1 cellular context compared by ENCODE assay signal in the genomic region with DNA sequence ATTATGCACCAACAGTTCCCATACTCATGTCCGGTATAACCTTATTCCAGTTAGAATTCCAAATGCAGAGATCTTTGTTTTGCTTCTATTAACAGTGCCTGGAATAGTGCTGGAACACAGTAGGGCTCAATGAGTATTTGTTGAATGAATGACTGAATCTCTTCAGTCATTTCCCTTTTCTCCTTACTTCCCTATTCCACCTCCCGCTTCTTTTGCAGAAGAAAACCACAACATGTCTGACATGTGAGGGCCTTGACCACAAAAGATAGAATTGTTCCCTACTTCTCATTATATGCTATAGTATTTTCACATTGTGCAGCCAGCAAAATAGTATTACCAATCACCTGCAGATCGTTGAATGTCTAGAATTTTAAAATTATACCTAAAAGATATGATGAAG.
TF ChIP-seq lines count a peak whose summit lies in the region.

No MANE protein-coding gene starts in this region.

TF ChIP-seq in K562, 482 proteins besides CTCF, POLR2A, EP300 and RAD21 (continued from another document and continues in another):
- TF ChIP-seq IRF1 (CRISPR knock-in tag; IDR thresholded peaks at IDR 0.05; ENCODE audit: borderline replicate concordance) (no peak), SLC30A9 (CRISPR knock-in tag; IDR thresholded peaks at IDR 0.05) (no peak), BACH1 (tag; IDR thresholded peaks at IDR 0.05) (no peak), ZNF277 (CRISPR knock-in tag; IDR thresholded peaks at IDR 0.05; ENCODE audit: borderline replicate concordance) (no peak), PHF20 (IDR thresholded peaks at IDR 0.05; ENCODE audit: partially characterized antibody) (no peak), COPS2 (conservative IDR thresholded peaks at IDR 0.05) (no peak), ESRRA (IDR thresholded peaks at IDR 0.05; ENCODE audit: borderline replicate concordance, low read depth) (peak; percentile 89; the same call in 1 of the 2 replicates), RBM34 (IDR thresholded peaks at IDR 0.05; ENCODE audit: borderline replicate concordance, insufficient read depth, low read length) (no peak), FIP1L1 (IDR thresholded peaks at IDR 0.05; ENCODE audit: low read depth, low read length, poor library complexity, severe bottlenecking) (no peak), CC2D1A (IDR thresholded peaks at IDR 0.05) (no peak), TAF9B (IDR thresholded peaks at IDR 0.05; ENCODE audit: partially characterized antibody) (no peak), DDX20 (tag; IDR thresholded peaks at IDR 0.05; ENCODE audit: low read depth) (no peak), ZNF24 (IDR thresholded peaks at IDR 0.05) (peak; percentile 95), ZKSCAN1 (IDR thresholded peaks at IDR 0.05; ENCODE audit: low read depth, low read length) (peak; percentile 95), SUPT5H (IDR thresholded peaks at IDR 0.05) (no peak), BCOR (IDR thresholded peaks at IDR 0.05) (no peak), HNRNPL (IDR thresholded peaks at IDR 0.05; ENCODE audit: low read depth, low read length) (no peak), TEAD4 (IDR thresholded peaks at IDR 0.05; ENCODE audit: low read length) (peak; percentile 49; the same call in 1 of the 2 replicates), TEAD4 (CRISPR knock-in tag; IDR thresholded peaks at IDR 0.05; ENCODE audit: borderline replicate concordance) (no peak), YBX1 (IDR thresholded peaks at IDR 0.05) (no peak), ZNF830 (CRISPR knock-in tag; IDR thresholded peaks at IDR 0.05) (no peak), IRF2 (CRISPR knock-in tag; IDR thresholded peaks at IDR 0.05) (no peak), MYNN (IDR thresholded peaks at IDR 0.05) (no peak), MYNN (CRISPR knock-in tag; IDR thresholded peaks at IDR 0.05) (no peak), ZBTB33 (CRISPR knock-in tag; IDR thresholded peaks at IDR 0.05) (0 out of 2 replicates have a peak, but pooled peaks have one; percentile 12), HMG20A (CRISPR knock-in tag; conservative IDR thresholded peaks at IDR 0.05) (no peak), ZNF518B (CRISPR knock-in tag; IDR thresholded peaks at IDR 0.05) (no peak), ARNT (IDR thresholded peaks at IDR 0.05) (no peak), KLF13 (tag; IDR thresholded peaks at IDR 0.05; ENCODE audit: borderline replicate concordance, low read depth) (no peak)
- TF ChIP-seq, protein P1, sequence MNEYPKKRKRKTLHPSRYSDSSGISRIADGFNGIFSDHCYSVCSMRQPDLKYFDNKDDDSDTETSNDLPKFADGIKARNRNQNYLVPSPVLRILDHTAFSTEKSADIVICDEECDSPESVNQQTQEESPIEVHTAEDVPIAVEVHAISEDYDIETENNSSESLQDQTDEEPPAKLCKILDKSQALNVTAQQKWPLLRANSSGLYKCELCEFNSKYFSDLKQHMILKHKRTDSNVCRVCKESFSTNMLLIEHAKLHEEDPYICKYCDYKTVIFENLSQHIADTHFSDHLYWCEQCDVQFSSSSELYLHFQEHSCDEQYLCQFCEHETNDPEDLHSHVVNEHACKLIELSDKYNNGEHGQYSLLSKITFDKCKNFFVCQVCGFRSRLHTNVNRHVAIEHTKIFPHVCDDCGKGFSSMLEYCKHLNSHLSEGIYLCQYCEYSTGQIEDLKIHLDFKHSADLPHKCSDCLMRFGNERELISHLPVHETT (CRISPR knock-in tag; conservative IDR thresholded peaks at IDR 0.05 in 1 of 2, IDR thresholded peaks at IDR 0.05 in 1 of 2), result no peak
- TF ChIP-seq, protein P2, sequence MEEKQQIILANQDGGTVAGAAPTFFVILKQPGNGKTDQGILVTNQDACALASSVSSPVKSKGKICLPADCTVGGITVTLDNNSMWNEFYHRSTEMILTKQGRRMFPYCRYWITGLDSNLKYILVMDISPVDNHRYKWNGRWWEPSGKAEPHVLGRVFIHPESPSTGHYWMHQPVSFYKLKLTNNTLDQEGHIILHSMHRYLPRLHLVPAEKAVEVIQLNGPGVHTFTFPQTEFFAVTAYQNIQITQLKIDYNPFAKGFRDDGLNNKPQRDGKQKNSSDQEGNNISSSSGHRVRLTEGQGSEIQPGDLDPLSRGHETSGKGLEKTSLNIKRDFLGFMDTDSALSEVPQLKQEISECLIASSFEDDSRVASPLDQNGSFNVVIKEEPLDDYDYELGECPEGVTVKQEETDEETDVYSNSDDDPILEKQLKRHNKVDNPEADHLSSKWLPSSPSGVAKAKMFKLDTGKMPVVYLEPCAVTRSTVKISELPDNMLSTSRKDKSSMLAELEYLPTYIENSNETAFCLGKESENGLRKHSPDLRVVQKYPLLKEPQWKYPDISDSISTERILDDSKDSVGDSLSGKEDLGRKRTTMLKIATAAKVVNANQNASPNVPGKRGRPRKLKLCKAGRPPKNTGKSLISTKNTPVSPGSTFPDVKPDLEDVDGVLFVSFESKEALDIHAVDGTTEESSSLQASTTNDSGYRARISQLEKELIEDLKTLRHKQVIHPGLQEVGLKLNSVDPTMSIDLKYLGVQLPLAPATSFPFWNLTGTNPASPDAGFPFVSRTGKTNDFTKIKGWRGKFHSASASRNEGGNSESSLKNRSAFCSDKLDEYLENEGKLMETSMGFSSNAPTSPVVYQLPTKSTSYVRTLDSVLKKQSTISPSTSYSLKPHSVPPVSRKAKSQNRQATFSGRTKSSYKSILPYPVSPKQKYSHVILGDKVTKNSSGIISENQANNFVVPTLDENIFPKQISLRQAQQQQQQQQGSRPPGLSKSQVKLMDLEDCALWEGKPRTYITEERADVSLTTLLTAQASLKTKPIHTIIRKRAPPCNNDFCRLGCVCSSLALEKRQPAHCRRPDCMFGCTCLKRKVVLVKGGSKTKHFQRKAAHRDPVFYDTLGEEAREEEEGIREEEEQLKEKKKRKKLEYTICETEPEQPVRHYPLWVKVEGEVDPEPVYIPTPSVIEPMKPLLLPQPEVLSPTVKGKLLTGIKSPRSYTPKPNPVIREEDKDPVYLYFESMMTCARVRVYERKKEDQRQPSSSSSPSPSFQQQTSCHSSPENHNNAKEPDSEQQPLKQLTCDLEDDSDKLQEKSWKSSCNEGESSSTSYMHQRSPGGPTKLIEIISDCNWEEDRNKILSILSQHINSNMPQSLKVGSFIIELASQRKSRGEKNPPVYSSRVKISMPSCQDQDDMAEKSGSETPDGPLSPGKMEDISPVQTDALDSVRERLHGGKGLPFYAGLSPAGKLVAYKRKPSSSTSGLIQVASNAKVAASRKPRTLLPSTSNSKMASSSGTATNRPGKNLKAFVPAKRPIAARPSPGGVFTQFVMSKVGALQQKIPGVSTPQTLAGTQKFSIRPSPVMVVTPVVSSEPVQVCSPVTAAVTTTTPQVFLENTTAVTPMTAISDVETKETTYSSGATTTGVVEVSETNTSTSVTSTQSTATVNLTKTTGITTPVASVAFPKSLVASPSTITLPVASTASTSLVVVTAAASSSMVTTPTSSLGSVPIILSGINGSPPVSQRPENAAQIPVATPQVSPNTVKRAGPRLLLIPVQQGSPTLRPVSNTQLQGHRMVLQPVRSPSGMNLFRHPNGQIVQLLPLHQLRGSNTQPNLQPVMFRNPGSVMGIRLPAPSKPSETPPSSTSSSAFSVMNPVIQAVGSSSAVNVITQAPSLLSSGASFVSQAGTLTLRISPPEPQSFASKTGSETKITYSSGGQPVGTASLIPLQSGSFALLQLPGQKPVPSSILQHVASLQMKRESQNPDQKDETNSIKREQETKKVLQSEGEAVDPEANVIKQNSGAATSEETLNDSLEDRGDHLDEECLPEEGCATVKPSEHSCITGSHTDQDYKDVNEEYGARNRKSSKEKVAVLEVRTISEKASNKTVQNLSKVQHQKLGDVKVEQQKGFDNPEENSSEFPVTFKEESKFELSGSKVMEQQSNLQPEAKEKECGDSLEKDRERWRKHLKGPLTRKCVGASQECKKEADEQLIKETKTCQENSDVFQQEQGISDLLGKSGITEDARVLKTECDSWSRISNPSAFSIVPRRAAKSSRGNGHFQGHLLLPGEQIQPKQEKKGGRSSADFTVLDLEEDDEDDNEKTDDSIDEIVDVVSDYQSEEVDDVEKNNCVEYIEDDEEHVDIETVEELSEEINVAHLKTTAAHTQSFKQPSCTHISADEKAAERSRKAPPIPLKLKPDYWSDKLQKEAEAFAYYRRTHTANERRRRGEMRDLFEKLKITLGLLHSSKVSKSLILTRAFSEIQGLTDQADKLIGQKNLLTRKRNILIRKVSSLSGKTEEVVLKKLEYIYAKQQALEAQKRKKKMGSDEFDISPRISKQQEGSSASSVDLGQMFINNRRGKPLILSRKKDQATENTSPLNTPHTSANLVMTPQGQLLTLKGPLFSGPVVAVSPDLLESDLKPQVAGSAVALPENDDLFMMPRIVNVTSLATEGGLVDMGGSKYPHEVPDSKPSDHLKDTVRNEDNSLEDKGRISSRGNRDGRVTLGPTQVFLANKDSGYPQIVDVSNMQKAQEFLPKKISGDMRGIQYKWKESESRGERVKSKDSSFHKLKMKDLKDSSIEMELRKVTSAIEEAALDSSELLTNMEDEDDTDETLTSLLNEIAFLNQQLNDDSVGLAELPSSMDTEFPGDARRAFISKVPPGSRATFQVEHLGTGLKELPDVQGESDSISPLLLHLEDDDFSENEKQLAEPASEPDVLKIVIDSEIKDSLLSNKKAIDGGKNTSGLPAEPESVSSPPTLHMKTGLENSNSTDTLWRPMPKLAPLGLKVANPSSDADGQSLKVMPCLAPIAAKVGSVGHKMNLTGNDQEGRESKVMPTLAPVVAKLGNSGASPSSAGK (IDR thresholded peaks at IDR 0.05), result peak; percentile 66
- TF ChIP-seq, protein P3, sequence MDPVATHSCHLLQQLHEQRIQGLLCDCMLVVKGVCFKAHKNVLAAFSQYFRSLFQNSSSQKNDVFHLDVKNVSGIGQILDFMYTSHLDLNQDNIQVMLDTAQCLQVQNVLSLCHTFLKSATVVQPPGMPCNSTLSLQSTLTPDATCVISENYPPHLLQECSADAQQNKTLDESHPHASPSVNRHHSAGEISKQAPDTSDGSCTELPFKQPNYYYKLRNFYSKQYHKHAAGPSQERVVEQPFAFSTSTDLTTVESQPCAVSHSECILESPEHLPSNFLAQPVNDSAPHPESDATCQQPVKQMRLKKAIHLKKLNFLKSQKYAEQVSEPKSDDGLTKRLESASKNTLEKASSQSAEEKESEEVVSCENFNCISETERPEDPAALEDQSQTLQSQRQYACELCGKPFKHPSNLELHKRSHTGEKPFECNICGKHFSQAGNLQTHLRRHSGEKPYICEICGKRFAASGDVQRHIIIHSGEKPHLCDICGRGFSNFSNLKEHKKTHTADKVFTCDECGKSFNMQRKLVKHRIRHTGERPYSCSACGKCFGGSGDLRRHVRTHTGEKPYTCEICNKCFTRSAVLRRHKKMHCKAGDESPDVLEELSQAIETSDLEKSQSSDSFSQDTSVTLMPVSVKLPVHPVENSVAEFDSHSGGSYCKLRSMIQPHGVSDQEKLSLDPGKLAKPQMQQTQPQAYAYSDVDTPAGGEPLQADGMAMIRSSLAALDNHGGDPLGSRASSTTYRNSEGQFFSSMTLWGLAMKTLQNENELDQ (CRISPR knock-in tag; IDR thresholded peaks at IDR 0.05; ENCODE audit: borderline replicate concordance), result no peak
- TF ChIP-seq, protein P4, sequence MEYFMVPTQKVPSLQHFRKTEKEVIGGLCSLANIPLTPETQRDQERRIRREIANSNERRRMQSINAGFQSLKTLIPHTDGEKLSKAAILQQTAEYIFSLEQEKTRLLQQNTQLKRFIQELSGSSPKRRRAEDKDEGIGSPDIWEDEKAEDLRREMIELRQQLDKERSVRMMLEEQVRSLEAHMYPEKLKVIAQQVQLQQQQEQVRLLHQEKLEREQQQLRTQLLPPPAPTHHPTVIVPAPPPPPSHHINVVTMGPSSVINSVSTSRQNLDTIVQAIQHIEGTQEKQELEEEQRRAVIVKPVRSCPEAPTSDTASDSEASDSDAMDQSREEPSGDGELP (CRISPR knock-in tag; IDR thresholded peaks at IDR 0.05; ENCODE audit: borderline replicate concordance), result no peak
